In the genomic region with DNA sequence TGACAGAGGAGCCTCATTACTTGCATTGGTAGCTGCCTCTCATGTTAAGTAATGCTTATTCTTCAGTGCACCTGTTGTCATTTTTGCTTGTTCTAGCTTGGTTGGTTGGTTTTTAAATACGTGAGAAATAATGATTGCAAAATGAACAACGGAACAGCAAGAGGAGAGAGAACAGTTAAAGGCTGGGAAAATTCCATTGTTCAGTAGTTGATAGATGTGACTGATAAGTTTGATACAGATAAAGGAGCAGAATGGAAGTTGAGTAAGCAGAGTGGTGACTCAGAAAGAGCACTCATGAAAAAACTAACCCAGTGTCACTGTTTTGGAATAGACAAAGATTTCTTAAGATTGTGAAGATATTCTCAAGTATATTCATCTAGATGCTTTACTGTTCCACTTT, we compare ENCODE assay signal across 1 cellular context.
TF ChIP-seq lines count a peak whose summit lies in the region.

No MANE protein-coding gene starts in this region.

TF ChIP-seq in K562, 482 proteins besides CTCF, POLR2A, EP300 and RAD21 (continued from another document):
- TF ChIP-seq ZNF280A (IDR thresholded peaks at IDR 0.05; ENCODE audit: low read depth, partially characterized antibody): no peak
- TF ChIP-seq CBX8 (IDR thresholded peaks at IDR 0.05; ENCODE audit: borderline replicate concordance, extremely low read depth, low read depth, low read length, poor library complexity, severe bottlenecking): no peak
- no peak for TF ChIP-seq MBD2 (IDR thresholded peaks at IDR 0.05; ENCODE audit: borderline replicate concordance, low read depth)
